In the genomic region with DNA sequence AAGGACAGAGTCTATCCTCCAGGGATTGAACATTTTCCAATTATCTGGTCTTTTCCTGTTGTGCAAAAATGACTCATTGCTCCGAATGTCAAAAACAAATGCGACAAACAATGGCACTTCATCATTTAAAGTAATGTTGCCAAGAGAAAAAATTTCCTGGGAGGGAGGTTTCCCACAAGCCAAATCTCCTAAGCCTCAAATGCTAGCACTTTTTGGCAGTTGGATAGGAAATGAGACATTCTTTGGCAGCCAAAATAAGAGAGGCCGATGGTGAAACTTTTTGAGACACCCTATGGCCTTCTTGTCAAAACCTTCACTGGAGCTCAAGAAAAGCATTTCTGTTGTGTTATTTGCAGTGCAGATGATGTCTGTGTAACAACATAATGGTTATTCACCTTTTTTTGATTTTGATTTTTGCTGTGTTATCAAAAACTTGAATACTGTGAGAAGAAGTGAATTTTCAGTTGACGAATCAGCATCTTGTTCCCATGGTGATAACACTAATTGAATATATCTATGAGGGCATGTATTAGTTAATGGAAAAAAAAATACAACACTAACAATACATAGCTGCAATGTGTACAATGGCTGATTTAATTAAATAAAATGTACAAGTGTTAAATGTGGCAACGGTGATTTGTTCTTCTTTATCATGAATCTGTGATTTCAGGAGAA, we compare ENCODE assay signal across 11 cellular contexts.
DNase-seq lines count a peak whose midpoint lies in the region; ATAC-seq, FAIRE-seq and TF ChIP-seq lines count a peak whose summit lies in the region.
"Had no signal": no experiment of that assay in that cellular context is flagged by ENCODE, and none has a peak within 500 bp of the region (broad histone marks: within the 10 kb centered on the region; RNA-seq: fewer than 3 reads in every experiment).

No MANE protein-coding gene starts in this region.

- peak overlapping the region; percentile 57 for H3K4me2 ChIP-seq in PC-3 (ENCODE audit: low read length)
- no peak overlapping the region for H3K4me2 ChIP-seq in mesenchymal stem cell (ENCODE audit: low read length, poor library complexity, severe bottlenecking)

- TF ChIP-seq CTCF in PC-3 (conservative IDR thresholded peaks at IDR 0.05; ENCODE audit: low read depth, low read length) (no peak), esophagus muscularis mucosa (IDR thresholded peaks at IDR 0.05) (no peak)

- H2BK120ac ChIP-seq in mesenchymal stem cell (ENCODE audit: low read depth, low read length): no peak overlapping the region

- H3K18ac ChIP-seq in mesenchymal stem cell (ENCODE audit: low read depth in 1 of 2, low read length in 2 of 2): no peak overlapping the region

- no peak overlapping the region for H2BK5ac ChIP-seq in mesenchymal stem cell (ENCODE audit: low read depth, low read length, poor library complexity, severe bottlenecking)

- H3K4me1 ChIP-seq in PC-3 (ENCODE audit: insufficient read depth, low read length): peaks cover 28% of the 10 kb centered on the region
- H3K4me1 ChIP-seq in esophagus muscularis mucosa: peaks cover 19 to 39% (median 35%) of the 10 kb centered on the region in 4 donors
- no peaks in the 10 kb centered on the region for H3K4me1 ChIP-seq in mesenchymal stem cell (ENCODE audit: control insufficient read depth, insufficient read depth, low read depth, low read length)

- FAIRE-seq in HTR-8/SVneo (lab: Jason Lieb, UNC): no peak

- no peaks in the 10 kb centered on the region for H3K9me2 ChIP-seq in PC-3 (replicated peaks; ENCODE audit: low read length)

- no peak overlapping the region for H3K14ac ChIP-seq in mesenchymal stem cell (ENCODE audit: low read length in 2 of 2)

- no peak for TF ChIP-seq POLR2A in esophagus muscularis mucosa (IDR thresholded peaks at IDR 0.05; ENCODE audit: low read depth)

- no peaks in the 10 kb centered on the region for H3K36me3 ChIP-seq in PC-3 (ENCODE audit: low read depth, low read length)
- H3K36me3 ChIP-seq in esophagus muscularis mucosa: peaks cover 0 to 19% (median 13%) of the 10 kb centered on the region in 4 donors
- peaks cover 0 to 32% of the 10 kb centered on the region in 2 experiments for H3K36me3 ChIP-seq in mesenchymal stem cell (ENCODE audit: control insufficient read depth in 1 of 2, insufficient read depth in 2 of 2, low read depth in 1 of 2, low read length in 2 of 2)

- H3K9me3 ChIP-seq in PC-3 (ENCODE audit: low read length) (no peaks in the 10 kb centered on the region), esophagus muscularis mucosa (no peaks in the 10 kb centered on the region), mesenchymal stem cell (ENCODE audit: control insufficient read depth, low read length) (no peaks in the 10 kb centered on the region)

- peaks cover 5% of the 10 kb centered on the region for H3F3A ChIP-seq in PC-3 (ENCODE audit: low read length, unreplicated experiment)

- POLR2A ChIA-PET in PC-3 (lab: Charles Lee; ENCODE audit: unreplicated experiment): interaction anchor here (0.5 to 0.7 kb wide), 2 partner anchors 83 to 1404 kb away, joined by 3 to 6 read pairs; no protein-coding TSS in a partner anchor

- ATAC-seq in PC-3 (peak; percentile 53), HG02938 (IDR thresholded peaks at IDR 0.05; ENCODE audit: unreplicated experiment) (no peak)
- ATAC-seq: activated CD8-positive, alpha-beta memory T cell treated with anti-CD3 and anti-CD28 coated beads, Interleukin-2, amount 10 ng/mL, durations not matched to agents 7 days and 5 days had no signal

- H3K27ac ChIP-seq in PC-3 (ENCODE audit: low read length) (peak overlapping the region; percentile 85), esophagus muscularis mucosa (replicated peaks in 1 of 4) (peak overlapping the region; percentile 16 to 49 (median 34)), mesenchymal stem cell (ENCODE audit: low read length, poor library complexity, severe bottlenecking) (no peak overlapping the region)

- no peak overlapping the region for H3K23ac ChIP-seq in mesenchymal stem cell (ENCODE audit: low read length in 2 of 2)

- H3K27me3 ChIP-seq in PC-3 (ENCODE audit: low read length) (no peaks in the 10 kb centered on the region), esophagus muscularis mucosa (no peaks in the 10 kb centered on the region), mesenchymal stem cell (ENCODE audit: control insufficient read depth in 1 of 2, insufficient read depth in 1 of 2, low read length in 2 of 2) (no peaks in the 10 kb centered on the region)

- no peak overlapping the region for H3K4me3 ChIP-seq in PC-3 (ENCODE audit: low read length)
- no peak overlapping the region for H3K4me3 ChIP-seq in esophagus muscularis mucosa
- H3K4me3 ChIP-seq in mesenchymal stem cell (ENCODE audit: insufficient read depth in 1 of 2, low read depth in 1 of 2, low read length in 2 of 2): no peak overlapping the region

- no peak overlapping the region for H2AFZ ChIP-seq in PC-3 (ENCODE audit: low read length)
- H2AFZ ChIP-seq in mesenchymal stem cell (ENCODE audit: low read depth, low read length): no peak overlapping the region

- no peak overlapping the region for H3K4ac ChIP-seq in mesenchymal stem cell (ENCODE audit: low read depth in 1 of 2, low read length in 2 of 2)

- peak overlapping the region; percentile 63 for H3K9ac ChIP-seq in PC-3 (ENCODE audit: low read length)
- H3K9ac ChIP-seq in mesenchymal stem cell (ENCODE audit: low read length): peak overlapping the region; percentile 87

- peak; percentile 31 for DNase-seq in AG08396 (ENCODE audit: low spot score)
- peak; percentile 87 for DNase-seq in PC-3
- DNase-seq in esophagus muscularis mucosa (ENCODE audit: extremely low spot score): no peak
- peak; percentile 33 for DNase-seq in mesenchymal stem cell
- no peak for DNase-seq in NCI-H2196 treated with DMSO at 0.1 percent for 48 hours (lab: John Stamatoyannopoulos, UW; ENCODE audit: unreplicated experiment)
- no peak for DNase-seq in HTR-8/SVneo (ENCODE audit: insufficient read length, low spot score)
- DNase-seq in GF-D8 (lab: John Stamatoyannopoulos, UW): no peak
- DNase-seq: activated CD8-positive, alpha-beta memory T cell treated with anti-CD3 and anti-CD28 coated beads, Interleukin-2, amount 10 ng/mL, durations not matched to agents 7 days and 5 days; naive B cell; NCI-H774 had no signal

- no peaks in the 10 kb centered on the region for H3K79me2 ChIP-seq in PC-3 (ENCODE audit: low read length)

- no peak overlapping the region for H4K8ac ChIP-seq in mesenchymal stem cell (ENCODE audit: low read length)

- TF ChIP-seq EP300 in esophagus muscularis mucosa (IDR thresholded peaks at IDR 0.05): no peak

- no peak overlapping the region for H4K91ac ChIP-seq in mesenchymal stem cell (ENCODE audit: low read length)

- no peak overlapping the region for H2AK5ac ChIP-seq in mesenchymal stem cell (ENCODE audit: low read length, severe bottlenecking)

- H2BK12ac ChIP-seq in mesenchymal stem cell (ENCODE audit: low read length in 2 of 2): no peak overlapping the region

- BruUV-seq in PC-3 (replicated peaks; lab: Mats Ljungman, UMichigan): no TSS peak

- H4K20me1 ChIP-seq in PC-3 (ENCODE audit: low read length): no peaks in the 10 kb centered on the region

- intact Hi-C loops in PC-3 (cut with micrococcal nuclease) (loop anchor here (2.0 kb wide), 1 partner anchor 82 kb away; no protein-coding TSS in a partner anchor), esophagus muscularis mucosa (cut with DNase I) (no loop called here)

- WGBS in esophagus muscularis mucosa: 46% methylated on average over 5 of the region's 5 CpGs
- 66% methylated on average over 2 of the region's 5 CpGs for WGBS in mesenchymal stem cell

- no peaks in the 10 kb centered on the region for H3K79me1 ChIP-seq in mesenchymal stem cell (replicated peaks; ENCODE audit: low read length, poor library complexity, severe bottlenecking)

- no peak overlapping the region for H2BK15ac ChIP-seq in mesenchymal stem cell (ENCODE audit: low read depth, poor library complexity, severe bottlenecking)

- CTCF ChIA-PET in PC-3 (lab: Charles Lee): no interaction called here

Comparison
In these comparisons a context has a peak if more than half of its experiments do, and no peak if none do; other contexts are left out.
1. DNase-seq: peak in AG08396 (single experiment), PC-3 (single experiment) and mesenchymal stem cell (single experiment); none in esophagus muscularis mucosa (single experiment), NCI-H2196 treated with DMSO at 0.1 percent for 48 hours (single experiment), HTR-8/SVneo (single experiment) and GF-D8 (single experiment).